9 cellular contexts compared by ENCODE assay signal in genomic region chr7:29878081-29878688, GRCh38.
DNase-seq lines count a peak whose midpoint lies in the region; ATAC-seq and TF ChIP-seq lines count a peak whose summit lies in the region.
"Had no signal": no experiment of that assay in that cellular context is flagged by ENCODE, and none has a peak within 500 bp of the region (broad histone marks: within the 10 kb centered on the region; RNA-seq: fewer than 3 reads in every experiment).

No MANE protein-coding gene starts in this region.

- no peaks in the 10 kb centered on the region for H3K79me2 ChIP-seq in fibroblast of lung (ENCODE audit: control insufficient read depth, insufficient read depth, low read length)

- CTCF ChIA-PET in activated CD4-positive, alpha-beta memory T cell treated with anti-CD3 and anti-CD28 coated beads for 36 hours (lab: Charles Lee): interaction anchor here (0.6 to 4.2 kb wide), 4 partner anchors 10 to 197 kb away, joined by 3 to 23 read pairs (median 4); no protein-coding TSS in a partner anchor
- CTCF ChIA-PET in activated CD4-positive, alpha-beta memory T cell treated with anti-CD3 and anti-CD28 coated beads, Interleukin-2, amount 10 ng/mL, durations not matched to agents 7 days and 5 days (lab: Charles Lee): interaction anchor here (0.8 to 2.1 kb wide), 4 partner anchors 43 to 196 kb away, joined by 3 to 12 read pairs (median 6); no protein-coding TSS in a partner anchor
- CTCF ChIA-PET in T-cell (lab: Charles Lee): interaction anchor here in 1 of 2 donors (1.0 to 1.6 kb wide), 3 partner anchors 43 to 194 kb away, joined by 3 to 9 read pairs (median 4); no protein-coding TSS in a partner anchor

- H3K4me2 ChIP-seq in fibroblast of lung (ENCODE audit: extremely low read depth, insufficient read depth, low read length): no peak overlapping the region

- TF ChIP-seq CTCF in fibroblast of lung (conservative IDR thresholded peaks at IDR 0.05 in 1 of 2, IDR thresholded peaks at IDR 0.05 in 1 of 2; ENCODE audit: low read depth in 1 of 2, low read length in 2 of 2): peak; percentile 62 to 64
- peak in 10 of 11 experiments; percentile 14 to 58 (median 46) for TF ChIP-seq CTCF in spleen (IDR thresholded peaks at IDR 0.05 in 8 of 11, conservative IDR thresholded peaks at IDR 0.05 in 3 of 11)

- no peaks in the 10 kb centered on the region for H4K20me1 ChIP-seq in fibroblast of lung (ENCODE audit: control insufficient read depth, extremely low read depth, insufficient read depth, low read length)

- no peak overlapping the region for H3K27ac Mint-ChIP-seq in activated CD4-positive, alpha-beta memory T cell treated with anti-CD3 and anti-CD28 coated beads for 36 hours
- no peak overlapping the region for H3K27ac Mint-ChIP-seq in activated CD4-positive, alpha-beta memory T cell treated with anti-CD3 and anti-CD28 coated beads, Interleukin-2, amount 10 ng/mL, durations not matched to agents 7 days and 5 days
- no peak overlapping the region for H3K27ac Mint-ChIP-seq in T-cell
- H3K27ac Mint-ChIP-seq: activated naive CD4-positive, alpha-beta T cell treated with anti-CD3 and anti-CD28 coated beads, Interleukin-2, amount 50 U/mL, for 24 hours had no signal

- H3K4me3 Mint-ChIP-seq in activated CD4-positive, alpha-beta memory T cell treated with anti-CD3 and anti-CD28 coated beads for 36 hours: no peak overlapping the region
- no peak overlapping the region for H3K4me3 Mint-ChIP-seq in activated CD4-positive, alpha-beta memory T cell treated with anti-CD3 and anti-CD28 coated beads, Interleukin-2, amount 10 ng/mL, durations not matched to agents 7 days and 5 days
- no peak overlapping the region for H3K4me3 Mint-ChIP-seq in T-cell
- H3K4me3 Mint-ChIP-seq: activated naive CD4-positive, alpha-beta T cell treated with anti-CD3 and anti-CD28 coated beads, Interleukin-2, amount 50 U/mL, for 24 hours had no signal

- H3K27me3 ChIP-seq in fibroblast of lung (ENCODE audit: control insufficient read depth, insufficient read depth, low read length) (no peaks in the 10 kb centered on the region), spleen (replicated peaks in 1 of 7) (peaks cover 0 to 14% (median 0%) of the 10 kb centered on the region in 7 donors)

- H3K36me3 ChIP-seq in fibroblast of lung (ENCODE audit: control insufficient read depth, insufficient read depth, low read length) (no peaks in the 10 kb centered on the region), spleen (no peaks in the 10 kb centered on the region)

- H2AFZ ChIP-seq in fibroblast of lung (ENCODE audit: low read length): no peak overlapping the region

- H3K4me1 Mint-ChIP-seq in activated CD4-positive, alpha-beta memory T cell treated with anti-CD3 and anti-CD28 coated beads for 36 hours (ENCODE audit: low read depth): peaks cover 5% of the 10 kb centered on the region
- H3K4me1 Mint-ChIP-seq in activated CD4-positive, alpha-beta memory T cell treated with anti-CD3 and anti-CD28 coated beads, Interleukin-2, amount 10 ng/mL, durations not matched to agents 7 days and 5 days: no peaks in the 10 kb centered on the region
- peaks cover 0 to 9% (median 8%) of the 10 kb centered on the region in 3 donors for H3K4me1 Mint-ChIP-seq in T-cell

- DNase-seq in activated CD4-positive, alpha-beta memory T cell treated with anti-CD3 and anti-CD28 coated beads for 36 hours: peak; percentile 16
- DNase-seq in activated CD4-positive, alpha-beta memory T cell treated with anti-CD3 and anti-CD28 coated beads, Interleukin-2, amount 10 ng/mL, durations not matched to agents 7 days and 5 days: no peak
- peak; percentile 79 for DNase-seq in HT-29 (ENCODE audit: low spot score)
- DNase-seq in T-cell: peak in 19 of 34 experiments; percentile 8 to 37 (median 18)
- peak; percentile 23 to 59 for DNase-seq in fibroblast of lung (ENCODE audit: low read depth in 2 of 2)
- DNase-seq in spleen: no peak
- no peak for DNase-seq in NCI-H1930 (lab: John Stamatoyannopoulos, UW)
- no peak for DNase-seq in mucosa of gallbladder (ENCODE audit: low spot score)

- no peaks in the 10 kb centered on the region for H3K4me1 ChIP-seq in fibroblast of lung (ENCODE audit: control insufficient read depth, extremely low read depth, insufficient read depth, low read length)
- peaks cover 0 to 6% (median 0%) of the 10 kb centered on the region in 6 donors for H3K4me1 ChIP-seq in spleen

- no peak overlapping the region for H3K27ac ChIP-seq in fibroblast of lung (ENCODE audit: insufficient read depth, low read length)
- H3K27ac ChIP-seq in spleen: no peak overlapping the region

- peaks cover 11% of the 10 kb centered on the region for H3K27me3 Mint-ChIP-seq in activated CD4-positive, alpha-beta memory T cell treated with anti-CD3 and anti-CD28 coated beads for 36 hours
- H3K27me3 Mint-ChIP-seq in activated CD4-positive, alpha-beta memory T cell treated with anti-CD3 and anti-CD28 coated beads, Interleukin-2, amount 10 ng/mL, durations not matched to agents 7 days and 5 days: peaks cover 19% of the 10 kb centered on the region
- peaks cover 19 to 20% of the 10 kb centered on the region in 2 donors for H3K27me3 Mint-ChIP-seq in T-cell

- no peaks in the 10 kb centered on the region for H3K9me3 Mint-ChIP-seq in activated CD4-positive, alpha-beta memory T cell treated with anti-CD3 and anti-CD28 coated beads for 36 hours
- H3K9me3 Mint-ChIP-seq in activated CD4-positive, alpha-beta memory T cell treated with anti-CD3 and anti-CD28 coated beads, Interleukin-2, amount 10 ng/mL, durations not matched to agents 7 days and 5 days: no peaks in the 10 kb centered on the region
- H3K9me3 Mint-ChIP-seq in T-cell: no peaks in the 10 kb centered on the region
- H3K9me3 Mint-ChIP-seq: activated naive CD4-positive, alpha-beta T cell treated with anti-CD3 and anti-CD28 coated beads, Interleukin-2, amount 50 U/mL, for 24 hours had no signal

- no peaks in the 10 kb centered on the region for H3K36me3 Mint-ChIP-seq in activated CD4-positive, alpha-beta memory T cell treated with anti-CD3 and anti-CD28 coated beads for 36 hours
- no peaks in the 10 kb centered on the region for H3K36me3 Mint-ChIP-seq in activated CD4-positive, alpha-beta memory T cell treated with anti-CD3 and anti-CD28 coated beads, Interleukin-2, amount 10 ng/mL, durations not matched to agents 7 days and 5 days (ENCODE audit: low read depth)
- H3K36me3 Mint-ChIP-seq in T-cell: no peaks in the 10 kb centered on the region
- H3K36me3 Mint-ChIP-seq: activated naive CD4-positive, alpha-beta T cell treated with anti-CD3 and anti-CD28 coated beads, Interleukin-2, amount 50 U/mL, for 24 hours had no signal

- ATAC-seq in T-cell (replicated peaks in 1 of 4): no peak

- no peak for TF ChIP-seq POLR2A in spleen (IDR thresholded peaks at IDR 0.05)

- 20 to 32% (median 23%) methylated on average over 5 of the region's 5 CpGs for WGBS in spleen, 5 donors

- POLR2A ChIA-PET in activated CD4-positive, alpha-beta memory T cell treated with anti-CD3 and anti-CD28 coated beads for 36 hours (lab: Charles Lee): no interaction called here
- POLR2A ChIA-PET in activated CD4-positive, alpha-beta memory T cell treated with anti-CD3 and anti-CD28 coated beads, Interleukin-2, amount 10 ng/mL, durations not matched to agents 7 days and 5 days (lab: Charles Lee): no interaction called here
- POLR2A ChIA-PET in T-cell (lab: Charles Lee): no interaction called here

- intact Hi-C loops in activated CD4-positive, alpha-beta memory T cell treated with anti-CD3 and anti-CD28 coated beads for 36 hours (cut with micrococcal nuclease): loop anchor here (1.0 kb wide), 1 partner anchor 184 kb away; no protein-coding TSS in a partner anchor
- intact Hi-C loops in spleen (cut with DNase I; ENCODE audit: low total_unique reads): loop anchor here (5.0 kb wide), 2 partner anchors 184 to 689 kb away; no protein-coding TSS in a partner anchor

- no peak overlapping the region for H3K9ac ChIP-seq in fibroblast of lung (ENCODE audit: insufficient read depth, low read length)

- H3K9me3 ChIP-seq in fibroblast of lung (ENCODE audit: control insufficient read depth, insufficient read depth, low read depth, low read length): no peaks in the 10 kb centered on the region
- H3K9me3 ChIP-seq in spleen: no peaks in the 10 kb centered on the region

- H3K4me3 ChIP-seq in fibroblast of lung (replicated peaks in 1 of 4; ENCODE audit: control extremely low read depth in 1 of 4, insufficient read depth in 1 of 4, low read depth in 3 of 4, low read length in 4 of 4) (no peak overlapping the region), spleen (no peak overlapping the region)

Comparison
In these comparisons a context has a peak if more than half of its experiments do, and no peak if none do; other contexts are left out.
1. DNase-seq: peak in activated CD4-positive, alpha-beta memory T cell treated with anti-CD3 and anti-CD28 coated beads for 36 hours (single experiment), HT-29 (single experiment), T-cell (19 of 34) and fibroblast of lung (2 of 2); none in activated CD4-positive, alpha-beta memory T cell treated with anti-CD3 and anti-CD28 coated beads, Interleukin-2, amount 10 ng/mL, durations not matched to agents 7 days and 5 days (single experiment), spleen (single experiment), NCI-H1930 (0 of 2) and mucosa of gallbladder (single experiment).